ENCODE assay signal across 8 cellular contexts in genomic region chr5:139863855-139864558, GRCh38.
DNase-seq lines count a peak whose midpoint lies in the region; ATAC-seq and TF ChIP-seq lines count a peak whose summit lies in the region.

No MANE protein-coding gene starts in this region.

- intact Hi-C loops in heart left ventricle (cut with DNase I) (loop anchor here (1.0 to 10.0 kb wide), 8 partner anchors 72 to 291 kb away; no protein-coding TSS in a partner anchor), psoas muscle (cut with DNase I) (loop anchor here (1.0 to 5.0 kb wide), 3 partner anchors 75 to 103 kb away; no protein-coding TSS in a partner anchor)

- peak; percentile 9 for DNase-seq in NCI-H146 (lab: John Stamatoyannopoulos, UW)
- no peak for DNase-seq in NCI-H146 treated with DMSO at 0.1 percent for 48 hours (lab: John Stamatoyannopoulos, UW; ENCODE audit: unreplicated experiment)
- peak; percentile 83 for DNase-seq in adipocyte (ENCODE audit: low read depth)
- DNase-seq in heart left ventricle = peak; percentile 51 to 73 (median 67)
- peak; percentile 65 to 73 for DNase-seq in psoas muscle

- 26 to 34% (median 31%) methylated on average over 5 of the region's 5 CpGs for WGBS in heart left ventricle, 4 donors
- 21 to 26% (median 23%) methylated on average over 5 of the region's 5 CpGs for whole genome bisulfite sequencing in psoas muscle, 3 donors

- TF ChIP-seq CTCF in heart left ventricle (IDR thresholded peaks at IDR 0.05) (peak; percentile 73 to 94 (median 89)), psoas muscle (IDR thresholded peaks at IDR 0.05) (peak; percentile 91)

- ATAC-seq in HG03439 (IDR thresholded peaks at IDR 0.05; ENCODE audit: unreplicated experiment) (peak; percentile 66), SK-N-SH treated with all-trans-retinoic acid at 6 μM for 48 hours (peak; percentile 87), heart left ventricle (peak; percentile 37 to 79 (median 64)), psoas muscle (peak; percentile 75 to 85 (median 83)), GM21825 (IDR thresholded peaks at IDR 0.05; ENCODE audit: unreplicated experiment) (no peak)

- H3K9me3 ChIP-seq in adipocyte (ENCODE audit: control insufficient read depth, low read length) = no peaks in the 10 kb centered on the region
- no peaks in the 10 kb centered on the region for H3K9me3 ChIP-seq in heart left ventricle
- no peaks in the 10 kb centered on the region for H3K9me3 ChIP-seq in psoas muscle

- H3K27me3 ChIP-seq in adipocyte (replicated peaks; ENCODE audit: control insufficient read depth, insufficient read depth, low read length) = no peaks in the 10 kb centered on the region
- H3K27me3 ChIP-seq in heart left ventricle = no peaks in the 10 kb centered on the region
- no peaks in the 10 kb centered on the region for H3K27me3 ChIP-seq in psoas muscle (ENCODE audit: insufficient read depth in 3 of 3, low read length in 2 of 3)

- H3K27ac ChIP-seq in heart left ventricle (peak overlapping the region in 3 of 12 donors; percentile 12 to 34 (median 30)), psoas muscle (peak overlapping the region; percentile 82)

- H3K9ac ChIP-seq in adipocyte (ENCODE audit: low read length) = peak overlapping the region; percentile 26

- H3K36me3 ChIP-seq in adipocyte (ENCODE audit: control insufficient read depth, insufficient read depth, low read length, severe bottlenecking) = no peaks in the 10 kb centered on the region
- no peaks in the 10 kb centered on the region for H3K36me3 ChIP-seq in heart left ventricle
- H3K36me3 ChIP-seq in psoas muscle (ENCODE audit: insufficient read depth in 1 of 2, low read depth in 1 of 2) = no peaks in the 10 kb centered on the region

- no peak for TF ChIP-seq POLR2A in heart left ventricle (IDR thresholded peaks at IDR 0.05)

- no peak overlapping the region for H3K4me3 ChIP-seq in adipocyte (ENCODE audit: low read length)
- H3K4me3 ChIP-seq in heart left ventricle = no peak overlapping the region
- no peak overlapping the region for H3K4me3 ChIP-seq in psoas muscle

- peaks cover 11% of the 10 kb centered on the region for H3K4me1 ChIP-seq in adipocyte (ENCODE audit: control insufficient read depth, insufficient read depth, low read length)
- peaks cover 0 to 16% (median 11%) of the 10 kb centered on the region in 12 donors for H3K4me1 ChIP-seq in heart left ventricle
- peaks cover 12% of the 10 kb centered on the region for H3K4me1 ChIP-seq in psoas muscle

TF ChIP-seq in SK-N-SH treated with all-trans-retinoic acid at 6 μM for 48 hours, 23 proteins besides CTCF, POLR2A, EP300 and RAD21:
- no peak for TF ChIP-seq ZFP30 (CRISPR knock-in tag; IDR thresholded peaks at IDR 0.05)
- no peak for TF ChIP-seq PPARA (CRISPR knock-in tag; IDR thresholded peaks at IDR 0.05; ENCODE audit: borderline replicate concordance)
- TF ChIP-seq ESRRG (CRISPR knock-in tag; IDR thresholded peaks at IDR 0.05) = no peak
